25 cellular contexts compared by ENCODE assay signal in genomic region chr22:27533105-27533504, GRCh38.
"Had no signal": no experiment of that assay in that cellular context is flagged by ENCODE, and none has a peak within 500 bp of the region (broad histone marks: within the 10 kb centered on the region; RNA-seq: fewer than 3 reads in every experiment).

No MANE protein-coding gene starts in this region.

- DNase-seq: islet precursor cell; left ventricle myocardium inferior; midbrain; mucosa of descending colon; naive thymus-derived CD4-positive, alpha-beta T cell; occipital lobe; ovary; stimulated activated CD4-positive, alpha-beta T cell treated with anti-CD3 and anti-CD28 coated beads, Interleukin-12 subunit alpha, Interleukin-12 subunit beta, amount 100 ng/mL, for 4 hours; stimulated activated CD4-positive, alpha-beta T cell treated with anti-CD3 and anti-CD28 coated beads, Interleukin-15, amount 100 ng/mL, for 24 hours; stimulated activated CD4-positive, alpha-beta T cell treated with anti-CD3 and anti-CD28 coated beads, Interleukin-2, amount 100 ng/mL, for 24 hours; stimulated activated CD4-positive, alpha-beta T cell treated with anti-CD3 and anti-CD28 coated beads, Interleukin-4, amount 100 ng/mL, for 1 hour; stimulated activated naive B cell treated with anti-CD40 and anti-IgM and Interleukin-4, amounts not matched to agents 10 μg/mL and 1 μg/mL and 100 μg/mL, for 72 hours; uterus had no signal

- H3K27me3 Mint-ChIP-seq: stimulated activated naive CD8-positive, alpha-beta T cell treated with anti-CD3 and anti-CD28 coated beads, Interleukin-15, Interleukin-2, amounts not matched to agents 100 ng/mL and 50 ng/mL, for 24 hours had no signal

- H3K27ac Mint-ChIP-seq: naive thymus-derived CD4-positive, alpha-beta T cell; natural killer cell treated with Interleukin-12 subunit alpha and Interleukin-12 subunit beta and Interleukin-15 and Interleukin-18, amount 100 ng/mL, for 72 hours; progenitor cell of endocrine pancreas; stimulated activated naive B cell treated with anti-CD40 and anti-IgM and Interleukin-4, amounts not matched to agents 10 μg/mL and 1 μg/mL and 100 μg/mL, for 72 hours; stimulated activated naive CD8-positive, alpha-beta T cell treated with anti-CD3 and anti-CD28 coated beads, Interleukin-15, Interleukin-2, amounts not matched to agents 100 ng/mL and 50 ng/mL, for 24 hours; type B pancreatic cell had no signal

- H2AFZ ChIP-seq: hepatocyte had no signal

- H3K4me2 ChIP-seq: hepatocyte had no signal

- H3K27ac ChIP-seq: hepatocyte, left ventricle myocardium inferior, neutrophil, ovary, right atrium auricular region, skin epidermis, tibial nerve, uterus had no signal

- H3K4me3 Mint-ChIP-seq: naive thymus-derived CD4-positive, alpha-beta T cell; natural killer cell treated with Interleukin-12 subunit alpha and Interleukin-12 subunit beta and Interleukin-15 and Interleukin-18, amount 100 ng/mL, for 72 hours; neural crest cell; stimulated activated naive B cell treated with anti-CD40 and anti-IgM and Interleukin-4, amounts not matched to agents 10 μg/mL and 1 μg/mL and 100 μg/mL, for 72 hours; stimulated activated naive CD8-positive, alpha-beta T cell treated with anti-CD3 and anti-CD28 coated beads, Interleukin-15, Interleukin-2, amounts not matched to agents 100 ng/mL and 50 ng/mL, for 24 hours; type B pancreatic cell had no signal

- H3K9me3 ChIP-seq: mucosa of descending colon, neutrophil, ovary, uterus had no signal

- H3K9me3 Mint-ChIP-seq: natural killer cell treated with Interleukin-12 subunit alpha and Interleukin-12 subunit beta and Interleukin-15 and Interleukin-18, amount 100 ng/mL, for 72 hours; neural crest cell; stimulated activated naive CD8-positive, alpha-beta T cell treated with anti-CD3 and anti-CD28 coated beads, Interleukin-15, Interleukin-2, amounts not matched to agents 100 ng/mL and 50 ng/mL, for 24 hours had no signal

- H3K27me3 ChIP-seq: hepatocyte, ovary, right atrium auricular region, tibial nerve, uterus had no signal

- H3K4me1 ChIP-seq: uterus had no signal

- H3K79me2 ChIP-seq: hepatocyte had no signal

- H3K36me3 ChIP-seq: left ventricle myocardium inferior, neutrophil, ovary, right atrium auricular region, tibial nerve, uterus had no signal

- ATAC-seq: mucosa of descending colon; naive thymus-derived CD4-positive, alpha-beta T cell; natural killer cell treated with Interleukin-12 subunit alpha and Interleukin-12 subunit beta and Interleukin-15 and Interleukin-18, amount 100 ng/mL, for 72 hours; sciatic nerve; stimulated activated naive B cell treated with anti-CD40 and anti-IgM and Interleukin-4, amounts not matched to agents 10 μg/mL and 1 μg/mL and 100 μg/mL, for 72 hours had no signal

- H3K4me1 Mint-ChIP-seq: naive thymus-derived CD4-positive, alpha-beta T cell had no signal

- H3K4me3 ChIP-seq: hepatocyte, left ventricle myocardium inferior, lung, mucosa of descending colon, ovary, right atrium auricular region, skin epidermis, tibial nerve, uterus had no signal

- H3K36me3 Mint-ChIP-seq: naive thymus-derived CD4-positive, alpha-beta T cell; natural killer cell treated with Interleukin-12 subunit alpha and Interleukin-12 subunit beta and Interleukin-15 and Interleukin-18, amount 100 ng/mL, for 72 hours; stimulated activated naive B cell treated with anti-CD40 and anti-IgM and Interleukin-4, amounts not matched to agents 10 μg/mL and 1 μg/mL and 100 μg/mL, for 72 hours; type B pancreatic cell had no signal
